Comparison of ENCODE assay signal across 13 cellular contexts in genomic region chr17:27256225-27257030, GRCh38. TPM values are rescaled to one million over a fixed set of nuclear protein-coding genes. Genes with fewer than 3 reads are reported as not detected.
A peak's percentile ranks its signal among the peaks of the same experiment; 100 is the strongest.
DNase-seq lines count a peak whose midpoint lies in the region; ATAC-seq and TF ChIP-seq lines count a peak whose summit lies in the region.
"Had no signal": no experiment of that assay in that cellular context is flagged by ENCODE, and none has a peak within 500 bp of the region (broad histone marks: within the 10 kb centered on the region; RNA-seq: fewer than 3 reads in every experiment).

No MANE protein-coding gene starts in this region.

- TF ChIP-seq CTCF in LNCaP clone FGC (IDR thresholded peaks at IDR 0.05; ENCODE audit: control insufficient read depth, extremely low read depth, insufficient read depth) (no peak), mesothelial cell of epicardium (IDR thresholded peaks at IDR 0.05; ENCODE audit: unreplicated experiment) (no peak), tibial nerve (IDR thresholded peaks at IDR 0.05) (no peak), glutamatergic neuron (IDR thresholded peaks at IDR 0.05; ENCODE audit: partially characterized antibody, unreplicated experiment) (no peak)

- WGBS in tibial nerve, 2 donors: 20 to 32% methylated on average over 5 of the region's 5 CpGs

- TF ChIP-seq EP300 in tibial nerve (IDR thresholded peaks at IDR 0.05): peak; percentile 61 to 69

- H3K27me3 Mint-ChIP-seq in mesothelial cell of epicardium (ENCODE audit: low read depth) (peaks cover 20% of the 10 kb centered on the region), glutamatergic neuron (ENCODE audit: unreplicated experiment) (peaks cover 6% of the 10 kb centered on the region)

- H3K36me3 Mint-ChIP-seq in mesothelial cell of epicardium (no peaks in the 10 kb centered on the region), glutamatergic neuron (ENCODE audit: unreplicated experiment) (peaks cover 4% of the 10 kb centered on the region)

- H3K9me3 ChIP-seq in tibial nerve: peaks cover 0 to 4% (median 0%) of the 10 kb centered on the region in 4 donors

- H3K27ac Mint-ChIP-seq in mesothelial cell of epicardium: peak overlapping the region; percentile 59
- no peak overlapping the region for H3K27ac Mint-ChIP-seq in glutamatergic neuron (ENCODE audit: unreplicated experiment)

- H3K4me1 ChIP-seq in tibial nerve: peaks cover 0 to 19% (median 4%) of the 10 kb centered on the region in 4 donors

- peak overlapping the region; percentile 52 to 82 (median 61) for H3K27ac ChIP-seq in tibial nerve

- H3K27me3 ChIP-seq in tibial nerve: no peaks in the 10 kb centered on the region

- TF ChIP-seq POLR2A in tibial nerve (IDR thresholded peaks at IDR 0.05): no peak

- no peak overlapping the region for H3K4me3 Mint-ChIP-seq in mesothelial cell of epicardium
- no peak overlapping the region for H3K4me3 Mint-ChIP-seq in glutamatergic neuron (ENCODE audit: unreplicated experiment)

- H3K9me3 Mint-ChIP-seq in mesothelial cell of epicardium: no peaks in the 10 kb centered on the region
- H3K9me3 Mint-ChIP-seq in glutamatergic neuron (ENCODE audit: unreplicated experiment): peaks cover 1% of the 10 kb centered on the region

- no peak overlapping the region for H3K4me3 ChIP-seq in LNCaP clone FGC (ENCODE audit: low read depth, low read length)
- H3K4me3 ChIP-seq in tibial nerve: no peak overlapping the region
- H3K4me3 ChIP-seq: skin epidermis had no signal

- H3K4me1 Mint-ChIP-seq in mesothelial cell of epicardium (no peaks in the 10 kb centered on the region), glutamatergic neuron (ENCODE audit: low read depth, unreplicated experiment) (no peaks in the 10 kb centered on the region)

- ATAC-seq in GM18870 (IDR thresholded peaks at IDR 0.05; ENCODE audit: unreplicated experiment): no peak
- ATAC-seq in HG03520 (IDR thresholded peaks at IDR 0.05; ENCODE audit: unreplicated experiment): no peak

- H3K36me3 ChIP-seq in tibial nerve: no peaks in the 10 kb centered on the region

- DNase-seq in LNCaP clone FGC (ENCODE audit: low read depth): peak; percentile 56
- DNase-seq in epidermal melanocyte (ENCODE audit: insufficient read length, low spot score): peak; percentile 37
- no peak for DNase-seq in mesothelial cell of epicardium (ENCODE audit: low spot score in 2 of 2, unreplicated experiment in 2 of 2)
- DNase-seq in tibial nerve (ENCODE audit: low spot score in 2 of 2): no peak
- no peak for DNase-seq in glutamatergic neuron
- DNase-seq: caudate nucleus; H7; NCI-H1105; NK-92 treated with Interleukin-12 subunit alpha and Interleukin-12 subunit beta, amount 100 ng/mL, for 24 hours; T-helper 9 cell had no signal

RNA-seq across cellular contexts. Expression of gene WSB1, which starts 37.5 kb away (rescaled TPM):
- 768 to 806 TPM (median 799 TPM) in 3 replicates for total RNA-seq in mesothelial cell of epicardium
- 100 to 1,000 TPM; 201 to 225 (median 213) TPM for total RNA-seq in tibial nerve
- 633 TPM for total RNA-seq in glutamatergic neuron (ENCODE audit: unreplicated experiment)

Comparison
In these comparisons a context has a peak if more than half of its experiments do, and no peak if none do; other contexts are left out.
1. DNase-seq: peak in LNCaP clone FGC (single experiment) and epidermal melanocyte (single experiment); none in mesothelial cell of epicardium (0 of 2), tibial nerve (0 of 2) and glutamatergic neuron (single experiment).